Comparison of ENCODE assay signal across 8 cellular contexts in genomic region chr2:48356701-48357322, GRCh38. TPM values are rescaled to one million over a fixed set of nuclear protein-coding genes. Genes with fewer than 3 reads are reported as not detected.
DNase-seq lines count a peak whose midpoint lies in the region; ATAC-seq lines count a peak whose summit lies in the region.

No MANE protein-coding gene starts in this region.

- peak overlapping the region; percentile 92 for H3K27ac Mint-ChIP-seq in activated CD4-positive, alpha-beta T cell treated with anti-CD3 and anti-CD28 coated beads, Interleukin-2, amount 10 ng/mL, durations not matched to agents 7 days and 5 days

- peaks cover 5% of the 10 kb centered on the region for H3K9me3 Mint-ChIP-seq in activated CD4-positive, alpha-beta T cell treated with anti-CD3 and anti-CD28 coated beads, Interleukin-2, amount 10 ng/mL, durations not matched to agents 7 days and 5 days

- no peaks in the 10 kb centered on the region for H3K27me3 Mint-ChIP-seq in activated CD4-positive, alpha-beta T cell treated with anti-CD3 and anti-CD28 coated beads, Interleukin-2, amount 10 ng/mL, durations not matched to agents 7 days and 5 days

- H3K4me1 Mint-ChIP-seq in activated CD4-positive, alpha-beta T cell treated with anti-CD3 and anti-CD28 coated beads, Interleukin-2, amount 10 ng/mL, durations not matched to agents 7 days and 5 days = peaks cover 63% of the 10 kb centered on the region

- peaks cover 66% of the 10 kb centered on the region for H3K36me3 Mint-ChIP-seq in activated CD4-positive, alpha-beta T cell treated with anti-CD3 and anti-CD28 coated beads, Interleukin-2, amount 10 ng/mL, durations not matched to agents 7 days and 5 days (ENCODE audit: low read depth)

- ATAC-seq in HG02870 (IDR thresholded peaks at IDR 0.05; ENCODE audit: unreplicated experiment) (peak; percentile 71), HG03045 (IDR thresholded peaks at IDR 0.05; ENCODE audit: unreplicated experiment) (no peak)

- CTCF ChIA-PET in activated CD4-positive, alpha-beta T cell treated with anti-CD3 and anti-CD28 coated beads, Interleukin-2, amount 10 ng/mL, durations not matched to agents 7 days and 5 days (lab: Charles Lee) = interaction anchor here (0.7 to 1.2 kb wide), 3 partner anchors 63 to 66 kb away, joined by 3 to 4 read pairs (median 4); no protein-coding TSS in a partner anchor

- POLR2A ChIA-PET in activated CD4-positive, alpha-beta T cell treated with anti-CD3 and anti-CD28 coated beads, Interleukin-2, amount 10 ng/mL, durations not matched to agents 7 days and 5 days (lab: Charles Lee) = no interaction called here

- H3K4me3 Mint-ChIP-seq in activated CD4-positive, alpha-beta T cell treated with anti-CD3 and anti-CD28 coated beads, Interleukin-2, amount 10 ng/mL, durations not matched to agents 7 days and 5 days = peak overlapping the region; percentile 68

- DNase-seq in activated CD4-positive, alpha-beta T cell treated with anti-CD3 and anti-CD28 coated beads, Interleukin-2, amount 10 ng/mL, durations not matched to agents 7 days and 5 days = peak; percentile 80
- no peak for DNase-seq in activated CD4-positive, alpha-beta T cell treated with anti-CD3 and anti-CD28 coated beads, Interleukin-2, amount 50 U/mL, for 4 hours
- peak; percentile 13 for DNase-seq in NCI-H226
- DNase-seq in effector CD4-positive, alpha-beta T cell = peak; percentile 11
- DNase-seq in SIG-M5 treated with dmso at 0.1 percent for 504 hours (lab: John Stamatoyannopoulos, UW; ENCODE audit: unreplicated experiment) = no peak
- no peak for DNase-seq in HT-29 (ENCODE audit: low spot score)

RNA-seq across cellular contexts. Expression of gene FOXN2, which starts 42.3 kb away (rescaled TPM):
- total RNA-seq in activated CD4-positive, alpha-beta T cell treated with anti-CD3 and anti-CD28 coated beads, Interleukin-2, amount 10 ng/mL, durations not matched to agents 7 days and 5 days = 10 to 100 TPM; 60.0 to 68.4 TPM
- total RNA-seq in HT-29 (2014; rRNA removed; shearing (Covaris generic)) = 11.5 and 11.9 TPM in 2 replicates

Comparison
In these comparisons a context has a peak if more than half of its experiments do, and no peak if none do; other contexts are left out.
1. DNase-seq: peak in activated CD4-positive, alpha-beta T cell treated with anti-CD3 and anti-CD28 coated beads, Interleukin-2, amount 10 ng/mL, durations not matched to agents 7 days and 5 days (single experiment), NCI-H226 (single experiment) and effector CD4-positive, alpha-beta T cell (single experiment); none in activated CD4-positive, alpha-beta T cell treated with anti-CD3 and anti-CD28 coated beads, Interleukin-2, amount 50 U/mL, for 4 hours (0 of 2), SIG-M5 treated with dmso at 0.1 percent for 504 hours (single experiment) and HT-29 (single experiment).